ENCODE assay signal across 15 cellular contexts in the genomic region with DNA sequence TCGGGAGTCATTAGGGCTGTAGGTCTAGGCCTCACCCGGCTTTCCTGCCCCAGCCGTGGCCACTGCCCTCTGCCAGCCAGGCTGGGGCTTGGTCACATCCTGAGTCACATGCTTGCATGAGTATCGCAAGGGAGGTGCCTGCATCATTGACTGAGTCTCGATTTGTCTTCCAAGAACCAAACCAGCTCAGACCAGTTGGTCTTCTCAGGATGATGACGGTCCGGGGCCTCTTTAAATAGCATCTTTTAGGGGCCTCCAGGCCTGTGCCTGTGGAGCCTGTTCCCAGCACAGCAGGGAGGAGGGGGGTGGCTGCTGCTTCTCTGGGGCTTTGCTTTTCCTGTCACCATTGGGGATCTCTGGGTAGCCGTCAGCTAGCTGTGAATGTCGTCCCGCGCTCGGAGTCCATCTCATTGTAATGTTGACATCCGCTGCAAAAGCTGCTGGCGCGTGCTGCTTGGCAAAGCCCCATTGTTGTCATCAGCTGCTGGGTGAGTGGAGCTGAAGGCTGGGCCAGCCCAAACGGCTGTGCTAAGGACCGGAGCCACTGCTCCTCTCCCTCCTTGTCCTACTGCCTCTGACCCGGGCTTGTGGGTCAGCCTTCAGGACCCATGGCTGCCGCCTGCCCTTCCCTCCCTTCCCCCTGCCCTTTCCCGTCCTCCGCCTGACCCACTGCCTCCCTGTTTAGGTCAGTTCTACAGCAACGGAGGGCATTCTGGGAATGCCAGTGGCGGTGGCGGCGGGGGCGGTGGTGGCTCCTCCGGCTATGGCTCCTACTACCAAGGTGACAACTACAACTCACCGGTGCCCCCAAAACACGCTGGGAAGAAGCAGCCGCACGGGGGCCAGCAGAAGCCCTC. TPM values are rescaled to one million over a fixed set of nuclear protein-coding genes. Genes with fewer than 3 reads are reported as not detected.
DNase-seq lines count a peak whose midpoint lies in the region; ATAC-seq and TF ChIP-seq lines count a peak whose summit lies in the region.
"Had no signal": no experiment of that assay in that cellular context is flagged by ENCODE, and none has a peak within 500 bp of the region (broad histone marks: within the 10 kb centered on the region; RNA-seq: fewer than 3 reads in every experiment).

No MANE protein-coding gene starts in this region.

- ATAC-seq in esophagus mucosa: peak; percentile 85
- ATAC-seq: activated CD8-positive, alpha-beta T cell treated with anti-CD3 and anti-CD28 coated beads for 36 hours; stimulated activated memory B cell treated with anti-CD40 and anti-IgM and Interleukin-4, amounts not matched to agents 10 μg/mL and 1 μg/mL and 100 μg/mL, for 72 hours had no signal

- H3K9me3 Mint-ChIP-seq in mesothelial cell of epicardium: no peaks in the 10 kb centered on the region
- H3K9me3 Mint-ChIP-seq: activated CD8-positive, alpha-beta T cell treated with anti-CD3 and anti-CD28 coated beads for 36 hours; stimulated activated memory B cell treated with anti-CD40 and anti-IgM and Interleukin-4, amounts not matched to agents 10 μg/mL and 1 μg/mL and 100 μg/mL, for 72 hours had no signal

- CTCF ChIA-PET in A673 (lab: Charles Lee) (no interaction called here), RWPE1 (lab: Yijun Ruan, JAX) (interaction anchor here (0.9 kb wide), 1 partner anchor 178 kb away, joined by 3 read pairs; no protein-coding TSS in a partner anchor)

- H3K4me3 ChIP-seq in A673 (ENCODE audit: low read depth, low read length, poor library complexity, severe bottlenecking): no peak overlapping the region
- H3K4me3 ChIP-seq: BLaER1 had no signal

- DNase-seq in A673 (ENCODE audit: low spot score): peak; percentile 18
- no peak for DNase-seq in RWPE1 (ENCODE audit: low spot score)
- no peak for DNase-seq in mesothelial cell of epicardium (ENCODE audit: low spot score in 2 of 2, unreplicated experiment in 2 of 2)
- DNase-seq in HuH-7 (ENCODE audit: low spot score): no peak
- DNase-seq in stimulated activated CD4-positive, alpha-beta T cell treated with anti-CD3 and anti-CD28 coated beads, Interleukin-1b, Interleukin-23, amount 100 ng/mL, for 48 hours: no peak
- DNase-seq in epidermal melanocyte (ENCODE audit: insufficient read length, low spot score): no peak
- DNase-seq: activated CD8-positive, alpha-beta T cell treated with anti-CD3 and anti-CD28 coated beads for 36 hours; naive B cell; NCI-H1048; NCI-H82; stimulated activated CD4-positive, alpha-beta T cell treated with anti-CD3 and anti-CD28 coated beads, Interleukin-15, amount 100 ng/mL, for 24 hours had no signal

- H3K27me3 ChIP-seq in A673 (replicated peaks; ENCODE audit: insufficient read depth, low read depth, low read length, poor library complexity) (no peaks in the 10 kb centered on the region), layer of hippocampus (ENCODE audit: control insufficient read depth, insufficient read depth, low read length) (no peaks in the 10 kb centered on the region)
- H3K27me3 ChIP-seq: BLaER1 had no signal

- H3K27ac ChIP-seq in A673 (ENCODE audit: low read depth, low read length, poor library complexity, severe bottlenecking) (no peak overlapping the region), RWPE1 (peak overlapping the region; percentile 30), layer of hippocampus (ENCODE audit: low read depth, low read length) (peak overlapping the region; percentile 71)
- H3K27ac ChIP-seq: BLaER1 had no signal

- BruUV-seq in A673 (replicated peaks; lab: Mats Ljungman, UMichigan): no TSS peak

- peaks cover 100% of the 10 kb centered on the region for H3K36me3 ChIP-seq in A673 (ENCODE audit: insufficient read depth, low read length, poor library complexity, severe bottlenecking)

- H3K4me3 Mint-ChIP-seq in mesothelial cell of epicardium: no peak overlapping the region
- H3K4me3 Mint-ChIP-seq: activated CD8-positive, alpha-beta T cell treated with anti-CD3 and anti-CD28 coated beads for 36 hours; naive B cell; stimulated activated memory B cell treated with anti-CD40 and anti-IgM and Interleukin-4, amounts not matched to agents 10 μg/mL and 1 μg/mL and 100 μg/mL, for 72 hours had no signal

- no peak for TF ChIP-seq CTCF in A673 (conservative IDR thresholded peaks at IDR 0.05; ENCODE audit: low read depth, low read length)
- no peak for TF ChIP-seq CTCF in RWPE1 (conservative IDR thresholded peaks at IDR 0.05; ENCODE audit: low read depth)
- no peak for TF ChIP-seq CTCF in mesothelial cell of epicardium (IDR thresholded peaks at IDR 0.05; ENCODE audit: unreplicated experiment)

- H3K27ac Mint-ChIP-seq in mesothelial cell of epicardium: no peak overlapping the region
- H3K27ac Mint-ChIP-seq: activated CD8-positive, alpha-beta T cell treated with anti-CD3 and anti-CD28 coated beads for 36 hours; stimulated activated memory B cell treated with anti-CD40 and anti-IgM and Interleukin-4, amounts not matched to agents 10 μg/mL and 1 μg/mL and 100 μg/mL, for 72 hours had no signal

- H3K4me1 Mint-ChIP-seq in mesothelial cell of epicardium: no peaks in the 10 kb centered on the region

- H3K36me3 Mint-ChIP-seq in mesothelial cell of epicardium: peaks cover 29% of the 10 kb centered on the region
- H3K36me3 Mint-ChIP-seq: naive B cell had no signal

- H3K4me1 ChIP-seq in A673 (ENCODE audit: insufficient read depth, low read length, poor library complexity, severe bottlenecking): no peaks in the 10 kb centered on the region
- H3K4me1 ChIP-seq: BLaER1 had no signal

- intact Hi-C loops in A673 (cut with micrococcal nuclease; ENCODE audit: unreplicated experiment): no loop called here

- POLR2A ChIA-PET in A673 (lab: Charles Lee; ENCODE audit: low non-redundant PET): interaction anchor here (0.5 kb wide), 1 partner anchor 60 kb away, joined by 6 read pairs; no protein-coding TSS in a partner anchor
- POLR2A ChIA-PET in RWPE1 (lab: Yijun Ruan, JAX; ENCODE audit: low non-redundant PET): no interaction called here

- no peaks in the 10 kb centered on the region for H3K27me3 Mint-ChIP-seq in mesothelial cell of epicardium (ENCODE audit: low read depth)
- H3K27me3 Mint-ChIP-seq: activated CD8-positive, alpha-beta T cell treated with anti-CD3 and anti-CD28 coated beads for 36 hours; naive B cell; stimulated activated memory B cell treated with anti-CD40 and anti-IgM and Interleukin-4, amounts not matched to agents 10 μg/mL and 1 μg/mL and 100 μg/mL, for 72 hours had no signal

- H3K9me3 ChIP-seq in A673 (ENCODE audit: low read depth, low read length, poor library complexity, severe bottlenecking): no peaks in the 10 kb centered on the region
- H3K9me3 ChIP-seq: BLaER1 had no signal

RNA-seq across cellular contexts. Expression of a gene that starts 14.3 kb away (rescaled TPM):
- total RNA-seq in A673 (2021): 82.4 and 89.6 TPM in 2 replicates
- 30.5 TPM for total RNA-seq in esophagus mucosa
- 57.9 to 66.6 TPM (median 62.5 TPM) in 3 replicates for total RNA-seq in mesothelial cell of epicardium

RNA-seq across cellular contexts. Expression of a gene that starts 31.0 kb away (rescaled TPM):
- total RNA-seq in A673 (2021): 143 and 155 TPM in 2 replicates
- 79.8 TPM for total RNA-seq in esophagus mucosa
- total RNA-seq in mesothelial cell of epicardium: 126 to 128 TPM (median 128 TPM) in 3 replicates

RNA-seq across cellular contexts. Expression of a gene that starts 32.7 kb away (rescaled TPM):
- 665 and 683 TPM in 2 replicates for total RNA-seq in A673 (2021)
- 160 TPM for total RNA-seq in esophagus mucosa
- 606 to 617 TPM (median 613 TPM) in 3 replicates for total RNA-seq in mesothelial cell of epicardium
